9 cellular contexts compared by ENCODE assay signal in genomic region chr1:13965770-13966398, GRCh38.
DNase-seq lines count a peak whose midpoint lies in the region; ATAC-seq and TF ChIP-seq lines count a peak whose summit lies in the region.
"Had no signal": no experiment of that assay in that cellular context is flagged by ENCODE, and none has a peak within 500 bp of the region (broad histone marks: within the 10 kb centered on the region; RNA-seq: fewer than 3 reads in every experiment).

No MANE protein-coding gene starts in this region.

- H3K27me3 ChIP-seq in right atrium auricular region = no peaks in the 10 kb centered on the region
- no peaks in the 10 kb centered on the region for H3K27me3 ChIP-seq in tibial nerve

- no peaks in the 10 kb centered on the region for H3K36me3 ChIP-seq in right atrium auricular region
- no peaks in the 10 kb centered on the region for H3K36me3 ChIP-seq in tibial nerve

- no peak overlapping the region for H3K4me3 Mint-ChIP-seq in brain
- H3K4me3 Mint-ChIP-seq: activated naive CD4-positive, alpha-beta T cell treated with anti-CD3 and anti-CD28 coated beads, Interleukin-2, amount 50 U/mL, for 24 hours had no signal

- peak overlapping the region in 1 of 5 experiments; percentile 71 for H3K27ac Mint-ChIP-seq in brain
- H3K27ac Mint-ChIP-seq: activated naive CD4-positive, alpha-beta T cell treated with anti-CD3 and anti-CD28 coated beads, Interleukin-2, amount 50 U/mL, for 24 hours had no signal

- no peak for TF ChIP-seq EP300 in tibial nerve (IDR thresholded peaks at IDR 0.05)

- H3K36me3 Mint-ChIP-seq in brain = no peaks in the 10 kb centered on the region
- H3K36me3 Mint-ChIP-seq: activated naive CD4-positive, alpha-beta T cell treated with anti-CD3 and anti-CD28 coated beads, Interleukin-2, amount 50 U/mL, for 24 hours had no signal

- intact Hi-C loops in Right ventricle myocardium superior (cut with DNase I) = loop anchor here (10.0 kb wide), 1 partner anchor 1079 kb away; no protein-coding TSS in a partner anchor

- ATAC-seq in Right ventricle myocardium superior (ENCODE audit: poor library complexity) (peak; percentile 86), HG03521 (IDR thresholded peaks at IDR 0.05; ENCODE audit: unreplicated experiment) (no peak), GM18907 (IDR thresholded peaks at IDR 0.05; ENCODE audit: unreplicated experiment) (no peak)

- H3K27me3 Mint-ChIP-seq in brain = peaks cover 4% of the 10 kb centered on the region

- peaks cover 8% of the 10 kb centered on the region for H3K4me1 Mint-ChIP-seq in brain
- H3K4me1 Mint-ChIP-seq: activated naive CD4-positive, alpha-beta T cell treated with anti-CD3 and anti-CD28 coated beads, Interleukin-2, amount 50 U/mL, for 24 hours had no signal

- H3K9me3 ChIP-seq in right atrium auricular region (peaks cover 0 to 6% of the 10 kb centered on the region in 2 donors), tibial nerve (peaks cover 0 to 15% (median under 1%) of the 10 kb centered on the region in 4 donors)

- H3K4me3 ChIP-seq in right atrium auricular region (no peak overlapping the region), tibial nerve (no peak overlapping the region)

- peak in 1 of 2 donors; percentile 56 for TF ChIP-seq CTCF in right atrium auricular region (IDR thresholded peaks at IDR 0.05)
- TF ChIP-seq CTCF in brain (conservative IDR thresholded peaks at IDR 0.05) = peak; percentile 94
- peak; percentile 16 to 65 (median 28) for TF ChIP-seq CTCF in tibial nerve (IDR thresholded peaks at IDR 0.05)

- WGBS in tibial nerve, 2 donors = 19 to 22% methylated on average over 8 of the region's 8 CpGs

- H3K27ac ChIP-seq in right atrium auricular region (no peak overlapping the region), tibial nerve (no peak overlapping the region)

- no peak for TF ChIP-seq POLR2A in tibial nerve (IDR thresholded peaks at IDR 0.05)

- no peaks in the 10 kb centered on the region for H3K4me1 ChIP-seq in right atrium auricular region
- H3K4me1 ChIP-seq in tibial nerve = no peaks in the 10 kb centered on the region

- peaks cover 0 to 15% (median 8%) of the 10 kb centered on the region in 5 experiments for H3K9me3 Mint-ChIP-seq in brain
- H3K9me3 Mint-ChIP-seq: activated naive CD4-positive, alpha-beta T cell treated with anti-CD3 and anti-CD28 coated beads, Interleukin-2, amount 50 U/mL, for 24 hours had no signal

- peak; percentile 57 for DNase-seq in Right ventricle myocardium superior
- no peak for DNase-seq in right atrium auricular region (ENCODE audit: low spot score)
- peak; percentile 78 for DNase-seq in NCI-H2171 treated with DMSO at 0.1 percent for 48 hours (lab: John Stamatoyannopoulos, UW)
- DNase-seq in islet precursor cell = peak; percentile 79
- peak in 1 of 2 donors; percentile 51 for DNase-seq in tibial nerve (ENCODE audit: low spot score in 2 of 2)
